In genomic region chr1:29542476-29543015, GRCh38 we compare ENCODE assay signal across 21 cellular contexts.
DNase-seq lines count a peak whose midpoint lies in the region; ATAC-seq and TF ChIP-seq lines count a peak whose summit lies in the region.
"Had no signal": no experiment of that assay in that cellular context is flagged by ENCODE, and none has a peak within 500 bp of the region (broad histone marks: within the 10 kb centered on the region; RNA-seq: fewer than 3 reads in every experiment).

No MANE protein-coding gene starts in this region.

- no peak for TF ChIP-seq EP300 in transverse colon (IDR thresholded peaks at IDR 0.05; ENCODE audit: low read depth)

- peak overlapping the region; percentile 12 for H2AK5ac ChIP-seq in neuronal stem cell (ENCODE audit: low read depth, low read length)

- intact Hi-C loops in transverse colon (cut with DNase I; ENCODE audit: low total_unique reads), result no loop called here

- H3K27me3 ChIP-seq in neuronal stem cell (ENCODE audit: control insufficient read depth in 3 of 3, insufficient read depth in 3 of 3, low read depth in 1 of 3, low read length in 3 of 3) (no peaks in the 10 kb centered on the region), transverse colon (no peaks in the 10 kb centered on the region)
- H3K27me3 ChIP-seq: Peyer's patch, SJCRH30 had no signal

- H3K36me3 ChIP-seq in neuronal stem cell (replicated peaks in 1 of 2; ENCODE audit: control insufficient read depth in 2 of 2, insufficient read depth in 2 of 2, low read length in 2 of 2), result no peaks in the 10 kb centered on the region
- H3K36me3 ChIP-seq in transverse colon, result no peaks in the 10 kb centered on the region
- H3K36me3 ChIP-seq: esophagus squamous epithelium, Peyer's patch, SJCRH30, tibial artery had no signal

- no peak overlapping the region for H2BK12ac ChIP-seq in neuronal stem cell (ENCODE audit: low read length)

- H3K4me3 ChIP-seq in LNCaP clone FGC (ENCODE audit: low read depth, low read length), result no peak overlapping the region
- H3K4me3 ChIP-seq in neuronal stem cell (ENCODE audit: low read length in 2 of 2), result no peak overlapping the region
- no peak overlapping the region for H3K4me3 ChIP-seq in transverse colon
- H3K4me3 ChIP-seq: esophagus squamous epithelium, Peyer's patch, SJCRH30, tibial artery had no signal

- H3K27ac ChIP-seq in VCaP (peak overlapping the region; percentile 59), neuronal stem cell (replicated peaks; ENCODE audit: low read length) (no peak overlapping the region), transverse colon (no peak overlapping the region)
- H3K27ac ChIP-seq: esophagus squamous epithelium, Peyer's patch, SJCRH30, tibial artery had no signal

- TF ChIP-seq POLR2A in transverse colon (IDR thresholded peaks at IDR 0.05), result no peak

- DNase-seq in LNCaP clone FGC (ENCODE audit: low read depth) (peak; percentile 22), NCI-H2081 (lab: John Stamatoyannopoulos, UW) (peak; percentile 75 to 92), neuronal stem cell (ENCODE audit: low spot score) (no peak), transverse colon (no peak), GOT3 (lab: John Stamatoyannopoulos, UW) (no peak), NCI-H345 (lab: John Stamatoyannopoulos, UW) (no peak)
- DNase-seq: activated CD4-positive, alpha-beta T cell treated with anti-CD3 and anti-CD28 coated beads, Interleukin-2, amount 10 ng/mL, durations not matched to agents 24 days and 14 days; CD4-positive, alpha-beta T cell; DMS79 treated with DMSO at 0.1 percent for 48 hours; esophagus squamous epithelium; Karpas-422; kidney glomerular epithelial cell; NCI-H2227 treated with DMSO at 0.1 percent for 48 hours; NK-92 treated with Interleukin-12 subunit alpha and Interleukin-12 subunit beta, amount 100 ng/mL, for 24 hours; SJCRH30; small intestine; stimulated activated naive CD4-positive, alpha-beta T cell had no signal

- H2BK5ac ChIP-seq in neuronal stem cell (ENCODE audit: low read length), result no peak overlapping the region

- TF ChIP-seq CTCF in LNCaP clone FGC (IDR thresholded peaks at IDR 0.05; ENCODE audit: control insufficient read depth, extremely low read depth, insufficient read depth) (no peak), VCaP (conservative IDR thresholded peaks at IDR 0.05) (no peak), transverse colon (IDR thresholded peaks at IDR 0.05) (no peak)

- H2AFZ ChIP-seq in neuronal stem cell (ENCODE audit: low read length), result no peak overlapping the region

- no peak overlapping the region for H3K4me2 ChIP-seq in neuronal stem cell (ENCODE audit: insufficient read depth, low read length, poor library complexity, severe bottlenecking)

- in situ Hi-C loops in transverse colon (cut with MboI; ENCODE audit: low pct_ligation_motif_present in 1 of 4, low pct_unique_long_range_greater_than_20kb in 1 of 4, low sequenced_read_pairs in 3 of 4), result no loop called here

- no peak overlapping the region for H3K14ac ChIP-seq in neuronal stem cell (ENCODE audit: low read length)

- H3K4me1 ChIP-seq in neuronal stem cell (ENCODE audit: control insufficient read depth in 2 of 2, insufficient read depth in 1 of 2, low read depth in 1 of 2, low read length in 2 of 2) (no peaks in the 10 kb centered on the region), transverse colon (no peaks in the 10 kb centered on the region)
- H3K4me1 ChIP-seq: esophagus squamous epithelium, Peyer's patch, SJCRH30, tibial artery had no signal

- H3K79me1 ChIP-seq in neuronal stem cell (ENCODE audit: low read depth, low read length), result no peaks in the 10 kb centered on the region

- no peak overlapping the region for H2BK120ac ChIP-seq in neuronal stem cell (ENCODE audit: low read depth, low read length)

- H4K8ac ChIP-seq in neuronal stem cell (ENCODE audit: low read depth, low read length), result no peak overlapping the region

- H3K9me3 ChIP-seq in neuronal stem cell (replicated peaks in 1 of 2; ENCODE audit: control insufficient read depth in 2 of 2, insufficient read depth in 1 of 2, low read depth in 1 of 2, low read length in 2 of 2), result no peaks in the 10 kb centered on the region
- H3K9me3 ChIP-seq in transverse colon, result no peaks in the 10 kb centered on the region
- H3K9me3 ChIP-seq: esophagus squamous epithelium, Peyer's patch, SJCRH30, tibial artery had no signal

- WGBS in neuronal stem cell (ENCODE audit: extremely low coverage in 2 of 2, insufficient read length in 2 of 2, insufficient replicate concordance in 1 of 2), 2 donors, result no CpG with 5 or more reads among the region's 9 CpGs
- 17 to 48% methylated on average over 1 to 7 of the region's 9 CpGs for WGBS in transverse colon (ENCODE audit: low coverage in 1 of 2), 2 donors

- no peak overlapping the region for H2BK15ac ChIP-seq in neuronal stem cell (ENCODE audit: low read length)

- no peak overlapping the region for H3K23ac ChIP-seq in neuronal stem cell (ENCODE audit: low read depth, low read length, poor library complexity)

- no peak for ATAC-seq in GM19023 (IDR thresholded peaks at IDR 0.05; ENCODE audit: unreplicated experiment)

- no peak overlapping the region for H3K4ac ChIP-seq in neuronal stem cell (ENCODE audit: low read length)

- no peak overlapping the region for H3K18ac ChIP-seq in neuronal stem cell (ENCODE audit: low read length)

- no peak overlapping the region for H3K9ac ChIP-seq in neuronal stem cell (ENCODE audit: low read depth, low read length, poor library complexity)

- no peak overlapping the region for H4K91ac ChIP-seq in neuronal stem cell (ENCODE audit: low read depth, low read length, poor library complexity)

Comparison
In these comparisons a context has a peak if more than half of its experiments do, and no peak if none do; other contexts are left out.
1. DNase-seq: peak in LNCaP clone FGC (single experiment) and NCI-H2081 (2 of 2); none in neuronal stem cell (single experiment), transverse colon (single experiment), GOT3 (single experiment) and NCI-H345 (single experiment).